ENCODE assay signal across 1 cellular context in the genomic region with DNA sequence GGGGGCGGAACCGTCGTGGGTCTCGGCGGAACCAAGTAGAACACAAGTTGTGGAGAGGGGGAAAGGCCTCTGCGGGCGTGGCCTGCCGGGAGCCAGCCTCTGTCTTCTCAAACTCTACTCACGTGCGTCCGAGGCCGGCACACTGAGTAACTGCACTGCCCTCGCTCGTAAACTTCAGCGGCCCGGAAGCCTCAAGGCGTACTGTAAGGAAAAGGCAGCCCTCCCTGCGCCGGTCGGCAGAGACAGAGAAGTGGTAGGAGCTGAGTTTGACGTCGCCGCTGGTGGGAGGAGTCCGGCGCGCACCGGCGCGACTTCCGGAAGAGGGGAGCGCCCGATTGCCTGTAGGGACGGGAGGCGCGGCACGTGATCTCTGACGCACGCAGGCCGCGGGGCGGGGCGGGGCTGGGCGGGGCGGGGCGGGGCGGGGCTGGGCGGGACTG.
A peak's percentile ranks its signal among the peaks of the same experiment; 100 is the strongest.
TF ChIP-seq lines count a peak whose summit lies in the region.

FBXO33 (minus strand) TSS at position 255 of the 440 bp plus-strand sequence. CDS start 271 bp downstream, outside the sequence.

TF ChIP-seq in HepG2, 621 proteins besides CTCF, POLR2A, EP300 and RAD21 (continued from another document and continues in another):
- TF ChIP-seq, protein P1, sequence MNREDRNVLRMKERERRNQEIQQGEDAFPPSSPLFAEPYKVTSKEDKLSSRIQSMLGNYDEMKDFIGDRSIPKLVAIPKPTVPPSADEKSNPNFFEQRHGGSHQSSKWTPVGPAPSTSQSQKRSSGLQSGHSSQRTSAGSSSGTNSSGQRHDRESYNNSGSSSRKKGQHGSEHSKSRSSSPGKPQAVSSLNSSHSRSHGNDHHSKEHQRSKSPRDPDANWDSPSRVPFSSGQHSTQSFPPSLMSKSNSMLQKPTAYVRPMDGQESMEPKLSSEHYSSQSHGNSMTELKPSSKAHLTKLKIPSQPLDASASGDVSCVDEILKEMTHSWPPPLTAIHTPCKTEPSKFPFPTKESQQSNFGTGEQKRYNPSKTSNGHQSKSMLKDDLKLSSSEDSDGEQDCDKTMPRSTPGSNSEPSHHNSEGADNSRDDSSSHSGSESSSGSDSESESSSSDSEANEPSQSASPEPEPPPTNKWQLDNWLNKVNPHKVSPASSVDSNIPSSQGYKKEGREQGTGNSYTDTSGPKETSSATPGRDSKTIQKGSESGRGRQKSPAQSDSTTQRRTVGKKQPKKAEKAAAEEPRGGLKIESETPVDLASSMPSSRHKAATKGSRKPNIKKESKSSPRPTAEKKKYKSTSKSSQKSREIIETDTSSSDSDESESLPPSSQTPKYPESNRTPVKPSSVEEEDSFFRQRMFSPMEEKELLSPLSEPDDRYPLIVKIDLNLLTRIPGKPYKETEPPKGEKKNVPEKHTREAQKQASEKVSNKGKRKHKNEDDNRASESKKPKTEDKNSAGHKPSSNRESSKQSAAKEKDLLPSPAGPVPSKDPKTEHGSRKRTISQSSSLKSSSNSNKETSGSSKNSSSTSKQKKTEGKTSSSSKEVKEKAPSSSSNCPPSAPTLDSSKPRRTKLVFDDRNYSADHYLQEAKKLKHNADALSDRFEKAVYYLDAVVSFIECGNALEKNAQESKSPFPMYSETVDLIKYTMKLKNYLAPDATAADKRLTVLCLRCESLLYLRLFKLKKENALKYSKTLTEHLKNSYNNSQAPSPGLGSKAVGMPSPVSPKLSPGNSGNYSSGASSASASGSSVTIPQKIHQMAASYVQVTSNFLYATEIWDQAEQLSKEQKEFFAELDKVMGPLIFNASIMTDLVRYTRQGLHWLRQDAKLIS (CRISPR knock-in tag; IDR thresholded peaks at IDR 0.05) = no peak; the same call in 1 of the 2 replicates
- no peak for TF ChIP-seq ZNF292 (CRISPR knock-in tag; IDR thresholded peaks at IDR 0.05; ENCODE audit: borderline replicate concordance, low read depth)
- TF ChIP-seq ZNF510 (CRISPR knock-in tag; IDR thresholded peaks at IDR 0.05; ENCODE audit: low read depth) = 0 out of 2 replicates have a peak, but pooled peaks have one; percentile 8
- TF ChIP-seq KAT7 (CRISPR knock-in tag; IDR thresholded peaks at IDR 0.05; ENCODE audit: borderline replicate concordance) = 0 out of 2 replicates have a peak, but pooled peaks have one; percentile 34
- TF ChIP-seq, protein P2, sequence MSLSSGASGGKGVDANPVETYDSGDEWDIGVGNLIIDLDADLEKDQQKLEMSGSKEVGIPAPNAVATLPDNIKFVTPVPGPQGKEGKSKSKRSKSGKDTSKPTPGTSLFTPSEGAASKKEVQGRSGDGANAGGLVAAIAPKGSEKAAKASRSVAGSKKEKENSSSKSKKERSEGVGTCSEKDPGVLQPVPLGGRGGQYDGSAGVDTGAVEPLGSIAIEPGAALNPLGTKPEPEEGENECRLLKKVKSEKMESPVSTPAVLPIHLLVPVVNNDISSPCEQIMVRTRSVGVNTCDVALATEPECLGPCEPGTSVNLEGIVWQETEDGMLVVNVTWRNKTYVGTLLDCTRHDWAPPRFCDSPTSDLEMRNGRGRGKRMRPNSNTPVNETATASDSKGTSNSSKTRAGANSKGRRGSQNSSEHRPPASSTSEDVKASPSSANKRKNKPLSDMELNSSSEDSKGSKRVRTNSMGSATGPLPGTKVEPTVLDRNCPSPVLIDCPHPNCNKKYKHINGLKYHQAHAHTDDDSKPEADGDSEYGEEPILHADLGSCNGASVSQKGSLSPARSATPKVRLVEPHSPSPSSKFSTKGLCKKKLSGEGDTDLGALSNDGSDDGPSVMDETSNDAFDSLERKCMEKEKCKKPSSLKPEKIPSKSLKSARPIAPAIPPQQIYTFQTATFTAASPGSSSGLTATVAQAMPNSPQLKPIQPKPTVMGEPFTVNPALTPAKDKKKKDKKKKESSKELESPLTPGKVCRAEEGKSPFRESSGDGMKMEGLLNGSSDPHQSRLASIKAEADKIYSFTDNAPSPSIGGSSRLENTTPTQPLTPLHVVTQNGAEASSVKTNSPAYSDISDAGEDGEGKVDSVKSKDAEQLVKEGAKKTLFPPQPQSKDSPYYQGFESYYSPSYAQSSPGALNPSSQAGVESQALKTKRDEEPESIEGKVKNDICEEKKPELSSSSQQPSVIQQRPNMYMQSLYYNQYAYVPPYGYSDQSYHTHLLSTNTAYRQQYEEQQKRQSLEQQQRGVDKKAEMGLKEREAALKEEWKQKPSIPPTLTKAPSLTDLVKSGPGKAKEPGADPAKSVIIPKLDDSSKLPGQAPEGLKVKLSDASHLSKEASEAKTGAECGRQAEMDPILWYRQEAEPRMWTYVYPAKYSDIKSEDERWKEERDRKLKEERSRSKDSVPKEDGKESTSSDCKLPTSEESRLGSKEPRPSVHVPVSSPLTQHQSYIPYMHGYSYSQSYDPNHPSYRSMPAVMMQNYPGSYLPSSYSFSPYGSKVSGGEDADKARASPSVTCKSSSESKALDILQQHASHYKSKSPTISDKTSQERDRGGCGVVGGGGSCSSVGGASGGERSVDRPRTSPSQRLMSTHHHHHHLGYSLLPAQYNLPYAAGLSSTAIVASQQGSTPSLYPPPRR (CRISPR knock-in tag; IDR thresholded peaks at IDR 0.05; ENCODE audit: borderline replicate concordance) = no peak; the same call in 1 of the 2 replicates
- TF ChIP-seq RARG (CRISPR knock-in tag; IDR thresholded peaks at IDR 0.05; ENCODE audit: low read depth) = peak; percentile 16; the same call in 1 of the 2 replicates
- TF ChIP-seq FOXP1 (IDR thresholded peaks at IDR 0.05) = no peak
- TF ChIP-seq FOXP1 (CRISPR knock-in tag; IDR thresholded peaks at IDR 0.05) = no peak
- TF ChIP-seq TCF7 (IDR thresholded peaks at IDR 0.05; ENCODE audit: low read depth) = no peak; the same call in 1 of the 2 replicates
- TF ChIP-seq IKZF4 (CRISPR knock-in tag; IDR thresholded peaks at IDR 0.05; ENCODE audit: borderline replicate concordance, low read depth, not compliant biosample characterization) = peak; percentile 97
- no peak; the same call in 1 of the 2 replicates for TF ChIP-seq ZFP1 (CRISPR knock-in tag; IDR thresholded peaks at IDR 0.05)
- TF ChIP-seq ZNF280D (CRISPR knock-in tag; IDR thresholded peaks at IDR 0.05) = no peak
- TF ChIP-seq, protein P3, sequence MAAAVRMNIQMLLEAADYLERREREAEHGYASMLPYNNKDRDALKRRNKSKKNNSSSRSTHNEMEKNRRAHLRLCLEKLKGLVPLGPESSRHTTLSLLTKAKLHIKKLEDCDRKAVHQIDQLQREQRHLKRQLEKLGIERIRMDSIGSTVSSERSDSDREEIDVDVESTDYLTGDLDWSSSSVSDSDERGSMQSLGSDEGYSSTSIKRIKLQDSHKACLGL (CRISPR knock-in tag; IDR thresholded peaks at IDR 0.05) = no peak
- 0 out of 2 replicates have a peak, but pooled peaks have one; percentile 83 for TF ChIP-seq KLF11 (CRISPR knock-in tag; IDR thresholded peaks at IDR 0.05)
- no peak; the same call in 1 of the 2 replicates for TF ChIP-seq ZNF816 (CRISPR knock-in tag; IDR thresholded peaks at IDR 0.05; ENCODE audit: borderline replicate concordance)
- TF ChIP-seq ZNF101 (CRISPR knock-in tag; IDR thresholded peaks at IDR 0.05; ENCODE audit: borderline replicate concordance, low read depth) = no peak
- peak; percentile 100 for TF ChIP-seq KLF12 (CRISPR knock-in tag; IDR thresholded peaks at IDR 0.05; ENCODE audit: borderline replicate concordance)
- TF ChIP-seq, protein P4, sequence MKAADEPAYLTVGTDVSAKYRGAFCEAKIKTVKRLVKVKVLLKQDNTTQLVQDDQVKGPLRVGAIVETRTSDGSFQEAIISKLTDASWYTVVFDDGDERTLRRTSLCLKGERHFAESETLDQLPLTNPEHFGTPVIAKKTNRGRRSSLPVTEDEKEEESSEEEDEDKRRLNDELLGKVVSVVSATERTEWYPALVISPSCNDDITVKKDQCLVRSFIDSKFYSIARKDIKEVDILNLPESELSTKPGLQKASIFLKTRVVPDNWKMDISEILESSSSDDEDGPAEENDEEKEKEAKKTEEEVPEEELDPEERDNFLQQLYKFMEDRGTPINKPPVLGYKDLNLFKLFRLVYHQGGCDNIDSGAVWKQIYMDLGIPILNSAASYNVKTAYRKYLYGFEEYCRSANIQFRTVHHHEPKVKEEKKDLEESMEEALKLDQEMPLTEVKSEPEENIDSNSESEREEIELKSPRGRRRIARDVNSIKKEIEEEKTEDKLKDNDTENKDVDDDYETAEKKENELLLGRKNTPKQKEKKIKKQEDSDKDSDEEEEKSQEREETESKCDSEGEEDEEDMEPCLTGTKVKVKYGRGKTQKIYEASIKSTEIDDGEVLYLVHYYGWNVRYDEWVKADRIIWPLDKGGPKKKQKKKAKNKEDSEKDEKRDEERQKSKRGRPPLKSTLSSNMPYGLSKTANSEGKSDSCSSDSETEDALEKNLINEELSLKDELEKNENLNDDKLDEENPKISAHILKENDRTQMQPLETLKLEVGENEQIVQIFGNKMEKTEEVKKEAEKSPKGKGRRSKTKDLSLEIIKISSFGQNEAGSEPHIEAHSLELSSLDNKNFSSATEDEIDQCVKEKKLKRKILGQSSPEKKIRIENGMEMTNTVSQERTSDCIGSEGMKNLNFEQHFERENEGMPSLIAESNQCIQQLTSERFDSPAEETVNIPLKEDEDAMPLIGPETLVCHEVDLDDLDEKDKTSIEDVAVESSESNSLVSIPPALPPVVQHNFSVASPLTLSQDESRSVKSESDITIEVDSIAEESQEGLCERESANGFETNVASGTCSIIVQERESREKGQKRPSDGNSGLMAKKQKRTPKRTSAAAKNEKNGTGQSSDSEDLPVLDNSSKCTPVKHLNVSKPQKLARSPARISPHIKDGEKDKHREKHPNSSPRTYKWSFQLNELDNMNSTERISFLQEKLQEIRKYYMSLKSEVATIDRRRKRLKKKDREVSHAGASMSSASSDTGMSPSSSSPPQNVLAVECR (CRISPR knock-in tag; IDR thresholded peaks at IDR 0.05; ENCODE audit: borderline replicate concordance) = peak; percentile 80; the same call in 1 of the 2 replicates
- TF ChIP-seq, protein P5, sequence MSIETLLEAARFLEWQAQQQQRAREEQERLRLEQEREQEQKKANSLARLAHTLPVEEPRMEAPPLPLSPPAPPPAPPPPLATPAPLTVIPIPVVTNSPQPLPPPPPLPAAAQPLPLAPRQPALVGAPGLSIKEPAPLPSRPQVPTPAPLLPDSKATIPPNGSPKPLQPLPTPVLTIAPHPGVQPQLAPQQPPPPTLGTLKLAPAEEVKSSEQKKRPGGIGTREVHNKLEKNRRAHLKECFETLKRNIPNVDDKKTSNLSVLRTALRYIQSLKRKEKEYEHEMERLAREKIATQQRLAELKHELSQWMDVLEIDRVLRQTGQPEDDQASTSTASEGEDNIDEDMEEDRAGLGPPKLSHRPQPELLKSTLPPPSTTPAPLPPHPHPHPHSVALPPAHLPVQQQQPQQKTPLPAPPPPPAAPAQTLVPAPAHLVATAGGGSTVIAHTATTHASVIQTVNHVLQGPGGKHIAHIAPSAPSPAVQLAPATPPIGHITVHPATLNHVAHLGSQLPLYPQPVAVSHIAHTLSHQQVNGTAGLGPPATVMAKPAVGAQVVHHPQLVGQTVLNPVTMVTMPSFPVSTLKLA (IDR thresholded peaks at IDR 0.05) = peak; percentile 85
- no peak for TF ChIP-seq MAFG (CRISPR knock-in tag; IDR thresholded peaks at IDR 0.05)
- TF ChIP-seq, protein P6, sequence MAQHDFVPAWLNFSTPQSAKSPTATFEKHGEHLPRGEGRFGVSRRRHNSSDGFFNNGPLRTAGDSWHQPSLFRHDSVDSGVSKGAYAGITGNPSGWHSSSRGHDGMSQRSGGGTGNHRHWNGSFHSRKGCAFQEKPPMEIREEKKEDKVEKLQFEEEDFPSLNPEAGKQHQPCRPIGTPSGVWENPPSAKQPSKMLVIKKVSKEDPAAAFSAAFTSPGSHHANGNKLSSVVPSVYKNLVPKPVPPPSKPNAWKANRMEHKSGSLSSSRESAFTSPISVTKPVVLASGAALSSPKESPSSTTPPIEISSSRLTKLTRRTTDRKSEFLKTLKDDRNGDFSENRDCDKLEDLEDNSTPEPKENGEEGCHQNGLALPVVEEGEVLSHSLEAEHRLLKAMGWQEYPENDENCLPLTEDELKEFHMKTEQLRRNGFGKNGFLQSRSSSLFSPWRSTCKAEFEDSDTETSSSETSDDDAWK (CRISPR knock-in tag; IDR thresholded peaks at IDR 0.05) = no peak
- peak; percentile 42 for TF ChIP-seq CEBPG (CRISPR knock-in tag; IDR thresholded peaks at IDR 0.05)
- TF ChIP-seq JUNB (CRISPR knock-in tag; IDR thresholded peaks at IDR 0.05; ENCODE audit: borderline replicate concordance) = no peak
- TF ChIP-seq ZNF253 (CRISPR knock-in tag; IDR thresholded peaks at IDR 0.05; ENCODE audit: borderline replicate concordance) = 0 out of 2 replicates have a peak, but pooled peaks have one; percentile 16
- TF ChIP-seq, protein P7, sequence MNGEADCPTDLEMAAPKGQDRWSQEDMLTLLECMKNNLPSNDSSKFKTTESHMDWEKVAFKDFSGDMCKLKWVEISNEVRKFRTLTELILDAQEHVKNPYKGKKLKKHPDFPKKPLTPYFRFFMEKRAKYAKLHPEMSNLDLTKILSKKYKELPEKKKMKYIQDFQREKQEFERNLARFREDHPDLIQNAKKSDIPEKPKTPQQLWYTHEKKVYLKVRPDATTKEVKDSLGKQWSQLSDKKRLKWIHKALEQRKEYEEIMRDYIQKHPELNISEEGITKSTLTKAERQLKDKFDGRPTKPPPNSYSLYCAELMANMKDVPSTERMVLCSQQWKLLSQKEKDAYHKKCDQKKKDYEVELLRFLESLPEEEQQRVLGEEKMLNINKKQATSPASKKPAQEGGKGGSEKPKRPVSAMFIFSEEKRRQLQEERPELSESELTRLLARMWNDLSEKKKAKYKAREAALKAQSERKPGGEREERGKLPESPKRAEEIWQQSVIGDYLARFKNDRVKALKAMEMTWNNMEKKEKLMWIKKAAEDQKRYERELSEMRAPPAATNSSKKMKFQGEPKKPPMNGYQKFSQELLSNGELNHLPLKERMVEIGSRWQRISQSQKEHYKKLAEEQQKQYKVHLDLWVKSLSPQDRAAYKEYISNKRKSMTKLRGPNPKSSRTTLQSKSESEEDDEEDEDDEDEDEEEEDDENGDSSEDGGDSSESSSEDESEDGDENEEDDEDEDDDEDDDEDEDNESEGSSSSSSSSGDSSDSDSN (CRISPR knock-in tag; IDR thresholded peaks at IDR 0.05) = no peak
- no peak for TF ChIP-seq SMARCE1 (IDR thresholded peaks at IDR 0.05; ENCODE audit: borderline replicate concordance)
